In genomic region chr14:102201369-102201748, GRCh38 we compare ENCODE assay signal across 13 cellular contexts.
DNase-seq lines count a peak whose midpoint lies in the region; ATAC-seq, FAIRE-seq and TF ChIP-seq lines count a peak whose summit lies in the region.
"Had no signal": no experiment of that assay in that cellular context is flagged by ENCODE, and none has a peak within 500 bp of the region (broad histone marks: within the 10 kb centered on the region; RNA-seq: fewer than 3 reads in every experiment).

No MANE protein-coding gene starts in this region.

- peaks cover 46% of the 10 kb centered on the region for H3K4me1 Mint-ChIP-seq in activated CD4-positive, alpha-beta T cell treated with anti-CD3 and anti-CD28 coated beads, Interleukin-2, amount 10 ng/mL, durations not matched to agents 7 days and 5 days
- peaks cover 29 to 44% of the 10 kb centered on the region in 2 donors for H3K4me1 Mint-ChIP-seq in stimulated activated naive B cell treated with anti-CD40 and anti-IgM and Interleukin-4, amounts not matched to agents 10 μg/mL and 1 μg/mL and 100 μg/mL, for 72 hours

- FAIRE-seq in GM12878 (lab: Jason Lieb, UNC), result peak; percentile 62
- FAIRE-seq: A549, K562 had no signal

- SMC1A ChIA-PET in GM12878 (lab: Charles Lee; ENCODE audit: uncharacterized antibody, unreplicated experiment), result interaction anchor here (1.1 to 2.3 kb wide), 5 partner anchors 17 to 112 kb away, joined by 3 to 8 read pairs (median 4); no protein-coding TSS in a partner anchor

- ATAC-seq in GM12878, result peak; percentile 85
- ATAC-seq in stimulated activated naive B cell treated with anti-CD40 and anti-IgM and Interleukin-4, amounts not matched to agents 10 μg/mL and 1 μg/mL and 100 μg/mL, for 72 hours (replicated peaks), result peak; percentile 41 to 73
- ATAC-seq in psoas muscle, result no peak
- ATAC-seq: K562 had no signal

- no peak for TF ChIP-seq CTCF in OCI-LY7 (conservative IDR thresholded peaks at IDR 0.05; ENCODE audit: low read length)
- no peak for TF ChIP-seq CTCF in GM12878 (IDR thresholded peaks at IDR 0.05 in 2 of 3, conservative IDR thresholded peaks at IDR 0.05 in 1 of 3; ENCODE audit: control insufficient read depth in 2 of 3, extremely low read depth in 1 of 3, insufficient read depth in 1 of 3, low read depth in 3 of 3, low read length in 3 of 3)
- TF ChIP-seq CTCF in spleen (IDR thresholded peaks at IDR 0.05 in 8 of 11, conservative IDR thresholded peaks at IDR 0.05 in 3 of 11), result no peak
- TF ChIP-seq CTCF in psoas muscle (IDR thresholded peaks at IDR 0.05), result no peak

- BruUV-seq in OCI-LY7 (replicated peaks; lab: Mats Ljungman, UMichigan), result no TSS peak
- no TSS peak for BruUV-seq in GM12878 (replicated peaks; lab: Mats Ljungman, UMichigan)

- TF ChIP-seq POLR2A in GM12878 (IDR thresholded peaks at IDR 0.05; ENCODE audit: low read depth, low read length), result no peak
- TF ChIP-seq POLR2A in spleen (IDR thresholded peaks at IDR 0.05), result no peak

- peaks cover 38% of the 10 kb centered on the region; the same call in 1 of the 2 replicates for H3K36me3 ChIP-seq in OCI-LY7 (ENCODE audit: insufficient read depth, low read length)
- H3K36me3 ChIP-seq in GM12878 (ENCODE audit: control insufficient read depth in 2 of 2, insufficient read depth in 2 of 2, low read length in 1 of 2), result peaks cover 15 to 25% of the 10 kb centered on the region in 2 experiments
- H3K36me3 ChIP-seq in spleen, result peaks cover 0 to 87% (median 40%) of the 10 kb centered on the region in 6 donors
- H3K36me3 ChIP-seq in psoas muscle (ENCODE audit: insufficient read depth in 1 of 2, low read depth in 1 of 2), result peaks cover 0 to 57% of the 10 kb centered on the region in 2 donors

- H3K79me2 ChIP-seq in OCI-LY7 (ENCODE audit: insufficient read depth, low read depth, low read length) (peaks cover 6% of the 10 kb centered on the region; the same call in 1 of the 2 replicates), GM12878 (ENCODE audit: control insufficient read depth, insufficient read depth, low read length) (peaks cover 6% of the 10 kb centered on the region)

- no peaks in the 10 kb centered on the region for H3K9me3 Mint-ChIP-seq in activated CD4-positive, alpha-beta T cell treated with anti-CD3 and anti-CD28 coated beads, Interleukin-2, amount 10 ng/mL, durations not matched to agents 7 days and 5 days
- H3K9me3 Mint-ChIP-seq in stimulated activated naive B cell treated with anti-CD40 and anti-IgM and Interleukin-4, amounts not matched to agents 10 μg/mL and 1 μg/mL and 100 μg/mL, for 72 hours, result no peaks in the 10 kb centered on the region

- H3K4me3 ChIP-seq in OCI-LY7 (ENCODE audit: low read depth, low read length, poor library complexity, severe bottlenecking) (no peak overlapping the region), GM12878 (no peak overlapping the region), spleen (no peak overlapping the region), psoas muscle (no peak overlapping the region)
- H3K4me3 ChIP-seq: A549, K562, right atrium auricular region had no signal

- no peak for TF ChIP-seq RAD21 in GM12878 (IDR thresholded peaks at IDR 0.05; ENCODE audit: insufficient read depth, low read depth, low read length)

- no peak overlapping the region for H3K9ac ChIP-seq in GM12878 (ENCODE audit: control insufficient read depth, insufficient read depth, low read length)

- DNase-seq in activated CD4-positive, alpha-beta T cell treated with anti-CD3 and anti-CD28 coated beads, Interleukin-2, amount 10 ng/mL, durations not matched to agents 7 days and 5 days, result no peak
- no peak for DNase-seq in activated CD4-positive, alpha-beta T cell treated with anti-CD3 and anti-CD28 coated beads for 4 hours
- DNase-seq in OCI-LY7 (ENCODE audit: low spot score) (no peak), GM12878 (ENCODE audit: low read depth, low spot score) (peak; percentile 41), spleen (no peak), psoas muscle (no peak)
- DNase-seq in stimulated activated naive B cell treated with anti-CD40 and anti-IgM and Interleukin-4, amounts not matched to agents 10 μg/mL and 1 μg/mL and 100 μg/mL, for 72 hours, result no peak
- no peak for DNase-seq in effector CD4-positive, alpha-beta T cell
- DNase-seq: SHP77 treated with DMSO at 0.1 percent for 48 hours had no signal

- H3K4me2 ChIP-seq in OCI-LY7 (ENCODE audit: low read length) (peak overlapping the region; percentile 51), GM12878 (ENCODE audit: control insufficient read depth, insufficient read depth) (peak overlapping the region; percentile 69)
- H3K4me2 ChIP-seq: A549 had no signal

- peaks cover 48% of the 10 kb centered on the region for H3K36me3 Mint-ChIP-seq in activated CD4-positive, alpha-beta T cell treated with anti-CD3 and anti-CD28 coated beads, Interleukin-2, amount 10 ng/mL, durations not matched to agents 7 days and 5 days (ENCODE audit: low read depth)
- peaks cover 23 to 60% of the 10 kb centered on the region in 2 donors for H3K36me3 Mint-ChIP-seq in stimulated activated naive B cell treated with anti-CD40 and anti-IgM and Interleukin-4, amounts not matched to agents 10 μg/mL and 1 μg/mL and 100 μg/mL, for 72 hours

- H3K4me1 ChIP-seq in OCI-LY7 (ENCODE audit: insufficient read depth, low read length, poor library complexity, severe bottlenecking), result peaks cover 56% of the 10 kb centered on the region
- H3K4me1 ChIP-seq in GM12878 (ENCODE audit: control insufficient read depth, insufficient read depth, low read length), result peaks cover 24% of the 10 kb centered on the region
- H3K4me1 ChIP-seq in spleen, result peaks cover 11 to 71% (median 23%) of the 10 kb centered on the region in 6 donors
- peaks cover 22% of the 10 kb centered on the region for H3K4me1 ChIP-seq in psoas muscle
- H3K4me1 ChIP-seq: A549 had no signal

- POLR2A ChIA-PET in activated CD4-positive, alpha-beta T cell treated with anti-CD3 and anti-CD28 coated beads, Interleukin-2, amount 10 ng/mL, durations not matched to agents 7 days and 5 days (lab: Charles Lee), result interaction anchor here (0.6 kb wide), 1 partner anchor 138 kb away, joined by 7 read pairs; no protein-coding TSS in a partner anchor
- POLR2A ChIA-PET in OCI-LY7 (lab: Charles Lee) (interaction anchor here (0.6 kb wide), 1 partner anchor 21 kb away, joined by 4 read pairs; no protein-coding TSS in a partner anchor), GM12878 (lab: Charles Lee) (interaction anchor here (0.6 kb wide), 1 partner anchor 124 kb away, joined by 3 read pairs; no protein-coding TSS in a partner anchor)

- intact Hi-C loops in OCI-LY7 (cut with micrococcal nuclease; ENCODE audit: unreplicated experiment) (no loop called here), GM12878 (cut with micrococcal nuclease; ENCODE audit: unreplicated experiment) (no loop called here), spleen (cut with DNase I; ENCODE audit: low total_unique reads) (no loop called here), psoas muscle (cut with DNase I) (no loop called here)

- H2AFZ ChIP-seq in OCI-LY7 (ENCODE audit: low read length), result no peak overlapping the region
- no peak overlapping the region for H2AFZ ChIP-seq in GM12878 (ENCODE audit: control insufficient read depth, low read depth, low read length)

- H3K9me3 ChIP-seq in OCI-LY7 (ENCODE audit: low read length) (no peaks in the 10 kb centered on the region), GM12878 (replicated peaks; ENCODE audit: control insufficient read depth, insufficient read depth, low read length) (no peaks in the 10 kb centered on the region), spleen (no peaks in the 10 kb centered on the region), psoas muscle (no peaks in the 10 kb centered on the region)
- H3K9me3 ChIP-seq: A549, right atrium auricular region had no signal

- peak overlapping the region; percentile 76 for H3K27ac Mint-ChIP-seq in activated CD4-positive, alpha-beta T cell treated with anti-CD3 and anti-CD28 coated beads, Interleukin-2, amount 10 ng/mL, durations not matched to agents 7 days and 5 days
- H3K27ac Mint-ChIP-seq in stimulated activated naive B cell treated with anti-CD40 and anti-IgM and Interleukin-4, amounts not matched to agents 10 μg/mL and 1 μg/mL and 100 μg/mL, for 72 hours, result no peak overlapping the region

- H3K27ac ChIP-seq in OCI-LY7 (ENCODE audit: low read depth, low read length, poor library complexity, severe bottlenecking), result peak overlapping the region; percentile 21
- peak overlapping the region; percentile 46; the same call in 1 of the 2 replicates for H3K27ac ChIP-seq in GM12878 (ENCODE audit: control insufficient read depth, insufficient read depth)
- no peak overlapping the region for H3K27ac ChIP-seq in spleen
- no peak overlapping the region for H3K27ac ChIP-seq in psoas muscle
- H3K27ac ChIP-seq: A549, epithelial cell of prostate, right atrium auricular region had no signal

- no peaks in the 10 kb centered on the region for H4K20me1 ChIP-seq in OCI-LY7 (ENCODE audit: insufficient read depth, low read length)
- H4K20me1 ChIP-seq in GM12878 (ENCODE audit: control insufficient read depth, insufficient read depth), result no peaks in the 10 kb centered on the region; the same call in 1 of the 2 replicates

- no peaks in the 10 kb centered on the region for H3K9me2 ChIP-seq in OCI-LY7 (ENCODE audit: insufficient read depth, low read length)

- WGBS in GM12878 (ENCODE audit: insufficient coverage, insufficient replicate concordance, low lambda C conversion rate, missing lambda C conversion rate), result 2% methylated on average over 10 of the region's 10 CpGs
- 70 to 76% (median 75%) methylated on average over 10 of the region's 10 CpGs for WGBS in spleen, 5 donors
- WGBS in psoas muscle, 3 donors, result 91 to 92% (median 91%) methylated on average over 10 of the region's 10 CpGs

- in situ Hi-C loops in GM12878 (cut with MboI), result no loop called here

- H3K4me3 Mint-ChIP-seq in activated CD4-positive, alpha-beta T cell treated with anti-CD3 and anti-CD28 coated beads, Interleukin-2, amount 10 ng/mL, durations not matched to agents 7 days and 5 days, result peak overlapping the region; percentile 6
- H3K4me3 Mint-ChIP-seq in stimulated activated naive B cell treated with anti-CD40 and anti-IgM and Interleukin-4, amounts not matched to agents 10 μg/mL and 1 μg/mL and 100 μg/mL, for 72 hours, result peak overlapping the region; percentile 4 to 31

- CTCF ChIA-PET in activated CD4-positive, alpha-beta T cell treated with anti-CD3 and anti-CD28 coated beads, Interleukin-2, amount 10 ng/mL, durations not matched to agents 7 days and 5 days (lab: Charles Lee), result interaction anchor here (0.6 kb wide), 1 partner anchor 12 kb away, joined by 4 read pairs; no protein-coding TSS in a partner anchor
- CTCF ChIA-PET in OCI-LY7 (lab: Charles Lee; ENCODE audit: unreplicated experiment) (interaction anchor here (0.6 kb wide), 1 partner anchor 208 kb away, joined by 3 read pairs; no protein-coding TSS in a partner anchor), GM12878 (lab: Yijun Ruan, JAX) (interaction anchor here (0.6 to 1.6 kb wide), 2 partner anchors 8 to 116 kb away, joined by 3 to 5 read pairs; no protein-coding TSS in a partner anchor)

- no peaks in the 10 kb centered on the region for H3K27me3 Mint-ChIP-seq in activated CD4-positive, alpha-beta T cell treated with anti-CD3 and anti-CD28 coated beads, Interleukin-2, amount 10 ng/mL, durations not matched to agents 7 days and 5 days
- H3K27me3 Mint-ChIP-seq in stimulated activated naive B cell treated with anti-CD40 and anti-IgM and Interleukin-4, amounts not matched to agents 10 μg/mL and 1 μg/mL and 100 μg/mL, for 72 hours, result no peaks in the 10 kb centered on the region

- TF ChIP-seq EP300 in GM12878 (IDR thresholded peaks at IDR 0.05; ENCODE audit: borderline replicate concordance in 1 of 2, control insufficient read depth in 1 of 2, low read depth in 2 of 2, low read length in 2 of 2), result no peak

- RAD21 ChIA-PET in GM12878 (lab: Charles Lee; ENCODE audit: unreplicated experiment), result interaction anchor here (0.5 to 1.6 kb wide), 3 partner anchors 20 to 104 kb away, joined by 3 read pairs; partner anchors contain the start of gene MOK

- H3K27me3 ChIP-seq in GM12878 (replicated peaks in 1 of 2; ENCODE audit: control insufficient read depth in 2 of 2, insufficient read depth in 2 of 2, low read length in 1 of 2), result no peaks in the 10 kb centered on the region
- no peaks in the 10 kb centered on the region for H3K27me3 ChIP-seq in spleen (replicated peaks in 1 of 7)
- no peaks in the 10 kb centered on the region for H3K27me3 ChIP-seq in psoas muscle (ENCODE audit: insufficient read depth in 3 of 3, low read length in 2 of 3)
- H3K27me3 ChIP-seq: right atrium auricular region had no signal

Comparison
In these comparisons a context has a peak if more than half of its experiments do, and no peak if none do; other contexts are left out.
1. H3K27ac ChIP-seq: peak in OCI-LY7 (single experiment) and GM12878 (single experiment); none in spleen (0 of 8) and psoas muscle (single experiment).
2. ATAC-seq: peak in GM12878 (single experiment) and stimulated activated naive B cell treated with anti-CD40 and anti-IgM and Interleukin-4, amounts not matched to agents 10 μg/mL and 1 μg/mL and 100 μg/mL, for 72 hours (2 of 2); none in psoas muscle (0 of 4).